In the genomic region with DNA sequence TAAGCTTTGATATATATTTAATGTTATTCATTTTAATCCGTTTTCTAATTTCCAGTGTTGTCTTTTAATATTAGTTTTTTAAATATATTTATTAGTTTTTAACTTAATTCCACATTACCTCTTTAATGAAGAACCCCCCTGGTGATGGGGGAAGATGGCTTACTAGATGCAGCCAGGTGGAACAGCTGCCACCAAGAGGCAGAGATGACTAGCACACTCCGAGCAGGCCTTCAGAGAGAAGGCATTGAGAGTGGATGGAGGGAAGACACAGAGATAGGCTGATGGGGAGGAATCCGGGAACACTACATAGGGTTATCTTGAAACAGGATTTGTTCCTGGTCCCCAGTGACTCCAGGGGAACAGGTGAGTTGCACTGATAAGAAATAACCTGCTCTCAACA, we compare ENCODE assay signal across 23 cellular contexts.
"Had no signal": no experiment of that assay in that cellular context is flagged by ENCODE, and none has a peak within 500 bp of the region (broad histone marks: within the 10 kb centered on the region; RNA-seq: fewer than 3 reads in every experiment).

No MANE protein-coding gene starts in this region.

- DNase-seq: activated CD4-positive, CD25-positive, alpha-beta regulatory T cell treated with anti-CD3 and anti-CD28 coated beads, Interleukin-2, amount 50 U/mL, for 72 hours; activated CD8-positive, alpha-beta memory T cell treated with anti-CD3 and anti-CD28 coated beads for 24 hours; activated CD8-positive, alpha-beta memory T cell treated with anti-CD3 and anti-CD28 coated beads, Interleukin-2, amount 50 U/mL, for 48 hours; activated effector memory CD4-positive, alpha-beta T cell treated with Interleukin-2 at 50 U/mL for 16 hours; activated naive CD4-positive, alpha-beta T cell treated with anti-CD3 and anti-CD28 coated beads, Interleukin-2, amount 50 U/mL, for 16 hours; activated T-cell treated with anti-CD3 and anti-CD28 coated beads, Interleukin-2, amount 50 U/mL, for 48 hours; colonic mucosa; erythroblast; gastrocnemius medialis; head of caudate nucleus; mesenchymal stem cell; naive thymus-derived CD4-positive, alpha-beta T cell; psoas muscle; right cardiac atrium; stimulated activated CD4-positive, alpha-beta T cell treated with anti-CD3 and anti-CD28 coated beads, Interleukin-15, amount 100 ng/mL, for 24 hours; stimulated activated CD4-positive, alpha-beta T cell treated with anti-CD3 and anti-CD28 coated beads, Interleukin-2, amount 100 ng/mL, for 48 hours; stomach; T1000; trophoblast cell had no signal

- H3K36me3 Mint-ChIP-seq: naive thymus-derived CD4-positive, alpha-beta T cell had no signal

- H3K36me3 ChIP-seq: ascending aorta, colonic mucosa, gastrocnemius medialis, stomach had no signal

- H3K27me3 ChIP-seq: ascending aorta, colonic mucosa, gastrocnemius medialis, stomach had no signal

- ATAC-seq: gastrocnemius medialis; left cardiac atrium; naive thymus-derived CD4-positive, alpha-beta T cell; psoas muscle; right cardiac atrium had no signal

- H3K9me3 ChIP-seq: ascending aorta, colonic mucosa, gastrocnemius medialis, psoas muscle had no signal

- H3K27ac ChIP-seq: ascending aorta, colonic mucosa, gastrocnemius medialis, psoas muscle, skin epidermis, stomach had no signal

- H3K27me3 Mint-ChIP-seq: central memory CD8-positive, alpha-beta T cell; naive thymus-derived CD4-positive, alpha-beta T cell had no signal

- H3K4me1 Mint-ChIP-seq: central memory CD8-positive, alpha-beta T cell; naive thymus-derived CD4-positive, alpha-beta T cell had no signal

- H3K4me3 Mint-ChIP-seq: central memory CD8-positive, alpha-beta T cell; naive thymus-derived CD4-positive, alpha-beta T cell had no signal

- H3K4me3 ChIP-seq: ascending aorta, colonic mucosa, gastrocnemius medialis, psoas muscle, skin epidermis, stomach had no signal

- H3K27ac Mint-ChIP-seq: naive thymus-derived CD4-positive, alpha-beta T cell had no signal

- H3K4me1 ChIP-seq: ascending aorta, colonic mucosa, gastrocnemius medialis, psoas muscle, stomach had no signal
